ENCODE assay signal across 14 cellular contexts in genomic region chr9:69582018-69582417, GRCh38.
"Had no signal": no experiment of that assay in that cellular context is flagged by ENCODE, and none has a peak within 500 bp of the region (broad histone marks: within the 10 kb centered on the region; RNA-seq: fewer than 3 reads in every experiment).

No MANE protein-coding gene starts in this region.

- H3K36me3 ChIP-seq: adrenal gland, cardiac muscle cell, left ventricle myocardium inferior, tibial nerve, vagina had no signal

- H3K4me3 ChIP-seq: adrenal gland, cardiac muscle cell, dorsolateral prefrontal cortex, left ventricle myocardium inferior, tibial nerve, vagina had no signal

- H3K4me1 ChIP-seq: vagina had no signal

- H3K27ac ChIP-seq: adrenal gland, cardiac muscle cell, dorsolateral prefrontal cortex, left ventricle myocardium inferior, tibial nerve, vagina had no signal

- DNase-seq: activated CD4-positive, alpha-beta memory T cell treated with anti-CD3 and anti-CD28 coated beads, Interleukin-2, amount 10 ng/mL, durations not matched to agents 7 days and 5 days; activated CD4-positive, alpha-beta T cell treated with anti-CD3 and anti-CD28 coated beads for 4 hours; activated effector memory CD4-positive, alpha-beta T cell treated with Interleukin-2 at 50 U/mL for 16 hours; activated T-cell treated with anti-CD3 and anti-CD28 coated beads, Interleukin-2, amount 50 U/mL, for 24 hours; dorsolateral prefrontal cortex; islet precursor cell; stimulated activated CD4-positive, alpha-beta T cell treated with anti-CD3 and anti-CD28 coated beads, Interleukin-15, amount 100 ng/mL, for 24 hours; stimulated activated CD4-positive, alpha-beta T cell treated with anti-CD3 and anti-CD28 coated beads, Interleukin-4, amount 100 ng/mL, for 1 hour; stimulated activated naive CD4-positive, alpha-beta T cell had no signal

- H3K27me3 ChIP-seq: adrenal gland, dorsolateral prefrontal cortex, tibial nerve, vagina had no signal

- H3K9me3 ChIP-seq: adrenal gland, left ventricle myocardium inferior, tibial nerve, vagina had no signal
